ENCODE assay signal across 1 cellular context in genomic region chr17:49390548-49391324, GRCh38.
TF ChIP-seq lines count a peak whose summit lies in the region.

No MANE protein-coding gene starts in this region.

TF ChIP-seq in K562, 482 proteins besides CTCF, POLR2A, EP300 and RAD21 (continued from another document and continues in another):
- TF ChIP-seq GABPB1 (CRISPR knock-in tag; IDR thresholded peaks at IDR 0.05) (peak; percentile 78), ZBTB34 (CRISPR knock-in tag; IDR thresholded peaks at IDR 0.05) (no peak), SMARCC2 (IDR thresholded peaks at IDR 0.05; ENCODE audit: low read depth) (no peak), E2F1 (CRISPR knock-in tag; IDR thresholded peaks at IDR 0.05) (no peak), EHMT2 (IDR thresholded peaks at IDR 0.05) (peak; percentile 66; the same call in 1 of the 2 replicates), FOS (IDR thresholded peaks at IDR 0.05; ENCODE audit: extremely low read depth, insufficient read length) (no peak), TARDBP (IDR thresholded peaks at IDR 0.05) (no peak), SP2 (IDR thresholded peaks at IDR 0.05; ENCODE audit: extremely low read depth, low read depth, low read length, poor library complexity, severe bottlenecking) (no peak), ESRRB (CRISPR knock-in tag; IDR thresholded peaks at IDR 0.05; ENCODE audit: borderline replicate concordance) (no peak), ZBTB40 (IDR thresholded peaks at IDR 0.05) (peak; percentile 79), ZBTB40 (CRISPR knock-in tag; IDR thresholded peaks at IDR 0.05) (no peak), SMAD3 (CRISPR knock-in tag; conservative IDR thresholded peaks at IDR 0.05) (no peak), ZNF740 (CRISPR knock-in tag; IDR thresholded peaks at IDR 0.05) (no peak), ZNF740 (tag; IDR thresholded peaks at IDR 0.05) (no peak), MED1 (CRISPR knock-in tag; IDR thresholded peaks at IDR 0.05; ENCODE audit: borderline replicate concordance) (no peak), ZNF518B (CRISPR knock-in tag; IDR thresholded peaks at IDR 0.05) (no peak), SUPT5H (IDR thresholded peaks at IDR 0.05) (peak; percentile 53), KDM5B (IDR thresholded peaks at IDR 0.05; ENCODE audit: insufficient replicate concordance, low read depth, low read length) (no peak), REST (CRISPR knock-in tag; IDR thresholded peaks at IDR 0.05; ENCODE audit: low read depth) (no peak), JUND (IDR thresholded peaks at IDR 0.05; ENCODE audit: borderline replicate concordance, low read depth, low read length) (no peak), JUND (tag; IDR thresholded peaks at IDR 0.05; ENCODE audit: borderline replicate concordance, low read depth, low read length) (0 out of 3 replicates have a peak, but pooled peaks have one; percentile 46), ZKSCAN3 (CRISPR knock-in tag; IDR thresholded peaks at IDR 0.05) (no peak), ETS2 (tag; IDR thresholded peaks at IDR 0.05; ENCODE audit: borderline replicate concordance, poor library complexity, severe bottlenecking) (no peak), GMEB1 (CRISPR knock-in tag; IDR thresholded peaks at IDR 0.05) (no peak), CUX1 (CRISPR knock-in tag; IDR thresholded peaks at IDR 0.05) (no peak)
